1 cellular context compared by ENCODE assay signal in the genomic region with DNA sequence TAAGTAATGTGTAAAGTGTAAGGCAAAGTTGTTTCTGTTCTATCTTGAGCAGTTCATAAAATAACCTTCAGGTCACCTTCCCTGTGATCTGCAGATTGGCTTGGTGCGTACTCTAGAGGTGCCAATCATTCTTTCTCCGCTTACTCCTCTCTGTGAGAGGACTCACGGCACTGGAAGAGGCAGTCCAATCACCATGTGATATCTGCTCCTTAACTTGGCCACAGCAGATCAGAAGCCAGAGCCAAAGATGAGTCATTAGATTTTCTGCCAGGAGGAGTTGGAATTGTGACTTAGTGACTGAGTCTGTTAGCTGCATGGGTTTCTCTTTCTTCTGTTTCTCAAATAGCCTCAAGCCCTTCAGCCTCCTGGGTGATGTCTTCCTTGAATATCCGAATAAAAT.
TF ChIP-seq lines count a peak whose summit lies in the region.

No MANE protein-coding gene starts in this region.

TF ChIP-seq in HepG2, 621 proteins besides CTCF, POLR2A, EP300 and RAD21 (continued from another document):
- TF ChIP-seq TBP (CRISPR knock-in tag; IDR thresholded peaks at IDR 0.05) (no peak), NAIF1 (CRISPR knock-in tag; IDR thresholded peaks at IDR 0.05; ENCODE audit: borderline replicate concordance) (no peak), ELF1 (CRISPR knock-in tag; IDR thresholded peaks at IDR 0.05) (no peak), ZNF607 (CRISPR knock-in tag; IDR thresholded peaks at IDR 0.05; ENCODE audit: borderline replicate concordance) (no peak), ZNF33B (CRISPR knock-in tag; IDR thresholded peaks at IDR 0.05) (no peak), HDAC2 (CRISPR knock-in tag; IDR thresholded peaks at IDR 0.05) (no peak)
- TF ChIP-seq, protein P1, sequence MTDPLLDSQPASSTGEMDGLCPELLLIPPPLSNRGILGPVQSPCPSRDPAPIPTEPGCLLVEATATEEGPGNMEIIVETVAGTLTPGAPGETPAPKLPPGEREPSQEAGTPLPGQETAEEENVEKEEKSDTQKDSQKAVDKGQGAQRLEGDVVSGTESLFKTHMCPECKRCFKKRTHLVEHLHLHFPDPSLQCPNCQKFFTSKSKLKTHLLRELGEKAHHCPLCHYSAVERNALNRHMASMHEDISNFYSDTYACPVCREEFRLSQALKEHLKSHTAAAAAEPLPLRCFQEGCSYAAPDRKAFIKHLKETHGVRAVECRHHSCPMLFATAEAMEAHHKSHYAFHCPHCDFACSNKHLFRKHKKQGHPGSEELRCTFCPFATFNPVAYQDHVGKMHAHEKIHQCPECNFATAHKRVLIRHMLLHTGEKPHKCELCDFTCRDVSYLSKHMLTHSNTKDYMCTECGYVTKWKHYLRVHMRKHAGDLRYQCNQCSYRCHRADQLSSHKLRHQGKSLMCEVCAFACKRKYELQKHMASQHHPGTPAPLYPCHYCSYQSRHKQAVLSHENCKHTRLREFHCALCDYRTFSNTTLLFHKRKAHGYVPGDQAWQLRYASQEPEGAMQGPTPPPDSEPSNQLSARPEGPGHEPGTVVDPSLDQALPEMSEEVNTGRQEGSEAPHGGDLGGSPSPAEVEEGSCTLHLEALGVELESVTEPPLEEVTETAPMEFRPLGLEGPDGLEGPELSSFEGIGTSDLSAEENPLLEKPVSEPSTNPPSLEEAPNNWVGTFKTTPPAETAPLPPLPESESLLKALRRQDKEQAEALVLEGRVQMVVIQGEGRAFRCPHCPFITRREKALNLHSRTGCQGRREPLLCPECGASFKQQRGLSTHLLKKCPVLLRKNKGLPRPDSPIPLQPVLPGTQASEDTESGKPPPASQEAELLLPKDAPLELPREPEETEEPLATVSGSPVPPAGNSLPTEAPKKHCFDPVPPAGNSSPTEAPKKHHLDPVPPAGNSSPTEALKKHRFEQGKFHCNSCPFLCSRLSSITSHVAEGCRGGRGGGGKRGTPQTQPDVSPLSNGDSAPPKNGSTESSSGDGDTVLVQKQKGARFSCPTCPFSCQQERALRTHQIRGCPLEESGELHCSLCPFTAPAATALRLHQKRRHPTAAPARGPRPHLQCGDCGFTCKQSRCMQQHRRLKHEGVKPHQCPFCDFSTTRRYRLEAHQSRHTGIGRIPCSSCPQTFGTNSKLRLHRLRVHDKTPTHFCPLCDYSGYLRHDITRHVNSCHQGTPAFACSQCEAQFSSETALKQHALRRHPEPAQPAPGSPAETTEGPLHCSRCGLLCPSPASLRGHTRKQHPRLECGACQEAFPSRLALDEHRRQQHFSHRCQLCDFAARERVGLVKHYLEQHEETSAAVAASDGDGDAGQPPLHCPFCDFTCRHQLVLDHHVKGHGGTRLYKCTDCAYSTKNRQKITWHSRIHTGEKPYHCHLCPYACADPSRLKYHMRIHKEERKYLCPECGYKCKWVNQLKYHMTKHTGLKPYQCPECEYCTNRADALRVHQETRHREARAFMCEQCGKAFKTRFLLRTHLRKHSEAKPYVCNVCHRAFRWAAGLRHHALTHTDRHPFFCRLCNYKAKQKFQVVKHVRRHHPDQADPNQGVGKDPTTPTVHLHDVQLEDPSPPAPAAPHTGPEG (CRISPR knock-in tag; IDR thresholded peaks at IDR 0.05): no peak
